ENCODE assay signal across 8 cellular contexts in genomic region chr19:10960314-10961072, GRCh38. TPM values are rescaled to one million over a fixed set of nuclear protein-coding genes. Genes with fewer than 3 reads are reported as not detected.
DNase-seq lines count a peak whose midpoint lies in the region; ATAC-seq and TF ChIP-seq lines count a peak whose summit lies in the region.

SMARCA4 (plus strand) TSS chr19:10961030; CDS start chr19:10984152, 23,122 bp downstream.

- no peak for TF ChIP-seq EP300 in suprapubic skin (IDR thresholded peaks at IDR 0.05)

- H3K36me3 Mint-ChIP-seq in activated naive CD4-positive, alpha-beta T cell treated with anti-CD3 and anti-CD28 coated beads, Interleukin-2, amount 50 U/mL, for 72 hours: peaks cover 7 to 20% of the 10 kb centered on the region in 2 donors

- DNase-seq in GM06990 (ENCODE audit: extremely low read depth, insufficient read length): peak; percentile 99
- peak; percentile 98 for DNase-seq in NCI-H1105 (lab: John Stamatoyannopoulos, UW)
- peak; percentile 86 for DNase-seq in SKM-1 (lab: John Stamatoyannopoulos, UW; ENCODE audit: unreplicated experiment)
- DNase-seq in activated naive CD4-positive, alpha-beta T cell treated with anti-CD3 and anti-CD28 coated beads, Interleukin-2, amount 50 U/mL, for 72 hours (ENCODE audit: low spot score in 2 of 2): peak; percentile 99
- DNase-seq in glomerular endothelial cell (ENCODE audit: extremely low read depth, low read depth, low spot score): peak; percentile 39
- peak; percentile 92 for DNase-seq in occipital lobe (lab: John Stamatoyannopoulos, UW)
- DNase-seq in suprapubic skin (ENCODE audit: low spot score in 2 of 2): peak; percentile 96 to 98

- peak within 1 kb of the TSS; percentile 94 for H3K27ac ChIP-seq in suprapubic skin

- H3K9me3 Mint-ChIP-seq in activated naive CD4-positive, alpha-beta T cell treated with anti-CD3 and anti-CD28 coated beads, Interleukin-2, amount 50 U/mL, for 72 hours: no peaks in the 10 kb centered on the region

- WGBS in suprapubic skin: under 1% methylated on average over 15 of the region's 100 CpGs

- no peak for TF ChIP-seq CTCF in GM06990 (IDR thresholded peaks at IDR 0.05; ENCODE audit: insufficient read depth, low read length, poor library complexity, severe bottlenecking)
- TF ChIP-seq CTCF in suprapubic skin (IDR thresholded peaks at IDR 0.05): no peak

- peaks cover 2% of the 10 kb centered on the region for H3K36me3 ChIP-seq in GM06990 (ENCODE audit: control insufficient read depth, insufficient read depth, low read length)
- H3K36me3 ChIP-seq in suprapubic skin: no peaks in the 10 kb centered on the region

- ATAC-seq in HG02588 (IDR thresholded peaks at IDR 0.05; ENCODE audit: unreplicated experiment): peak; percentile 74
- ATAC-seq in activated naive CD4-positive, alpha-beta T cell treated with anti-CD3 and anti-CD28 coated beads, Interleukin-2, amount 50 U/mL, for 72 hours: peak; percentile 69 to 72

- peak within 1 kb of the TSS; percentile 95 for H3K4me3 ChIP-seq in GM06990 (replicated peaks; ENCODE audit: low read depth, low read length)
- H3K4me3 ChIP-seq in suprapubic skin: peak within 1 kb of the TSS; percentile 93

- peak in 1 of 2 donors; percentile 92 for TF ChIP-seq POLR2A in suprapubic skin (IDR thresholded peaks at IDR 0.05)

- peak within 1 kb of the TSS; percentile 92 to 96 for H3K27ac Mint-ChIP-seq in activated naive CD4-positive, alpha-beta T cell treated with anti-CD3 and anti-CD28 coated beads, Interleukin-2, amount 50 U/mL, for 72 hours

- peaks cover 34% of the 10 kb centered on the region for H3K4me1 ChIP-seq in suprapubic skin

- no peaks in the 10 kb centered on the region for H3K9me3 ChIP-seq in suprapubic skin

- H3K27me3 ChIP-seq in GM06990 (replicated peaks; ENCODE audit: control insufficient read depth, insufficient read depth, low read length) (no peaks in the 10 kb centered on the region), suprapubic skin (no peaks in the 10 kb centered on the region)

RNA-seq across cellular contexts. Expression of gene SMARCA4, which starts in this region (rescaled TPM):
- 10 to 100 TPM; 86.8 to 99.4 TPM for total RNA-seq in activated naive CD4-positive, alpha-beta T cell treated with anti-CD3 and anti-CD28 coated beads, Interleukin-2, amount 50 U/mL, for 72 hours
- total RNA-seq in glomerular endothelial cell: 157 and 172 TPM in 2 replicates
- total RNA-seq in occipital lobe: 84.4 TPM
- 100 to 1,000 TPM in 2 of 4 donors, 10 to 100 TPM in 2; 85.2 to 142 (median 101) TPM for total RNA-seq in suprapubic skin

Comparison
In these comparisons a context has a peak if more than half of its experiments do, and no peak if none do; other contexts are left out.
1. Peak in every context shown above with its lines: DNase-seq, ATAC-seq, H3K4me3 ChIP-seq and H3K27ac ChIP-seq.
2. DNase-seq: peak in every context shown above with its lines; median percentile 99 in GM06990; 99 in activated naive CD4-positive, alpha-beta T cell treated with anti-CD3 and anti-CD28 coated beads, Interleukin-2, amount 50 U/mL, for 72 hours; 98 in NCI-H1105; 97 in suprapubic skin; 92 in occipital lobe; 86 in SKM-1; 39 in glomerular endothelial cell.